1 cellular context compared by ENCODE assay signal in the genomic region with DNA sequence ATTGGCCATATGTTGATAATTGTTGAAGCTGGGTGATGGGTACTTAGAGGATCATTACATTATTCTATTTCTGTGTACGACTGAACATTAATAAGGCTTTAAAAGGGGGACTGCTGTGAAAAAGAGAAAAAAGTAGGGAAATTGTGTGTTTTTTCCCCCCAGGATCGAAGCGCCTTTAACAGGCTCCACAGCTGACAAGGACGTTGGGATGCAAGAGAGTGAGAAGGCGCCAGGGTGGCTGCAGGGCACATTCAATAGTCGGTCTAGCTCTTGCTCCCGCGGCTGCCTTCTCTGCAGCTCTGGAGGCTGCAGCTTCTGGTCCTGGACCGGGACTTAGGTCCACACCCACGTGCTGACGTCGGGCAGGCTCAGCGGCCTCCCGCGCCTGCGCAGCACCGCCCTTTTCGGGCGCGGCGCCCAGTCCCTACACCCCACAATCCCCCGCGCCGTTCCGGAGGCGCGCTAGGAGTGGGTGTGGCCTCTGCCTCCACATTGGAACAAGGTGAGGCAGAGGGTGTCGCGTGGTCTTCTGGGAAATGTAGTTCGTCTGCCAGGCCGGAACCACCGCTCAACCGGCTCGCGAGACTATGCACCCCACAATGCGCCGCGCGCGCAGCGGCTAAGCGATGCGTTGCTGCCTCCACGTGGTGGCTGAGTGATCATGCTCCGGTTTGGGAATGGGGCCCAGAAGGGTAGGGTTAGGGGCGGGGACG.
A peak's percentile ranks its signal among the peaks of the same experiment; 100 is the strongest.
TF ChIP-seq lines count a peak whose summit lies in the region.

No MANE protein-coding gene starts in this region.

TF ChIP-seq in K562, 482 proteins besides CTCF, POLR2A, EP300 and RAD21 (continued from another document and continues in another):
- TF ChIP-seq PREB (CRISPR knock-in tag; IDR thresholded peaks at IDR 0.05) (no peak), DDX20 (tag; IDR thresholded peaks at IDR 0.05; ENCODE audit: low read depth) (no peak), BCL6 (CRISPR knock-in tag; IDR thresholded peaks at IDR 0.05) (no peak), HMG20A (CRISPR knock-in tag; conservative IDR thresholded peaks at IDR 0.05) (no peak), NUFIP1 (IDR thresholded peaks at IDR 0.05; ENCODE audit: partially characterized antibody) (no peak), PPARD (CRISPR knock-in tag; IDR thresholded peaks at IDR 0.05) (no peak), L3MBTL2 (IDR thresholded peaks at IDR 0.05) (peak; percentile 76), EGR1 (conservative IDR thresholded peaks at IDR 0.05) (peak; percentile 90), GABPB1 (CRISPR knock-in tag; IDR thresholded peaks at IDR 0.05) (peak; percentile 92), HSF4 (CRISPR knock-in tag; IDR thresholded peaks at IDR 0.05; ENCODE audit: borderline replicate concordance) (no peak), STAG1 (CRISPR knock-in tag; IDR thresholded peaks at IDR 0.05; ENCODE audit: borderline replicate concordance) (peak; percentile 93), ZBTB40 (IDR thresholded peaks at IDR 0.05) (peak; percentile 59; the same call in 1 of the 2 replicates), ZBTB40 (CRISPR knock-in tag; IDR thresholded peaks at IDR 0.05) (no peak), SIX5 (IDR thresholded peaks at IDR 0.05; ENCODE audit: borderline replicate concordance in 1 of 2, insufficient read depth in 1 of 2, low read depth in 1 of 2, low read length in 2 of 2) (peak; percentile 68 to 74; a peak in 3 of 4 replicates), DIDO1 (tag; IDR thresholded peaks at IDR 0.05; ENCODE audit: low read depth) (no peak), KDM4B (IDR thresholded peaks at IDR 0.05; ENCODE audit: borderline replicate concordance in 2 of 2, low read depth in 1 of 2) (no peak), CBX3 (IDR thresholded peaks at IDR 0.05; ENCODE audit: borderline replicate concordance in 1 of 2, low read length in 2 of 2) (peak in 1 of 2 experiments; percentile 63; a peak in 1 of 3 replicates), ZNF318 (IDR thresholded peaks at IDR 0.05; ENCODE audit: borderline replicate concordance in 1 of 2, low read depth in 1 of 2) (no peak), MXI1 (IDR thresholded peaks at IDR 0.05; ENCODE audit: low read depth, low read length) (peak; percentile 45; the same call in 1 of the 2 replicates), EP400 (IDR thresholded peaks at IDR 0.05) (peak; percentile 31; the same call in 1 of the 2 replicates), ZNF780A (CRISPR knock-in tag; IDR thresholded peaks at IDR 0.05) (no peak), HNRNPL (IDR thresholded peaks at IDR 0.05; ENCODE audit: low read depth, low read length) (no peak), KAT2B (IDR thresholded peaks at IDR 0.05; ENCODE audit: low read depth, low read length) (no peak), TSC22D4 (tag; IDR thresholded peaks at IDR 0.05) (no peak), RNF2 (IDR thresholded peaks at IDR 0.05) (0 out of 2 replicates have a peak, but pooled peaks have one; percentile 46), ZEB2 (IDR thresholded peaks at IDR 0.05) (no peak)
- TF ChIP-seq, protein P1, sequence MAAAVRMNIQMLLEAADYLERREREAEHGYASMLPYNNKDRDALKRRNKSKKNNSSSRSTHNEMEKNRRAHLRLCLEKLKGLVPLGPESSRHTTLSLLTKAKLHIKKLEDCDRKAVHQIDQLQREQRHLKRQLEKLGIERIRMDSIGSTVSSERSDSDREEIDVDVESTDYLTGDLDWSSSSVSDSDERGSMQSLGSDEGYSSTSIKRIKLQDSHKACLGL (CRISPR knock-in tag; IDR thresholded peaks at IDR 0.05; ENCODE audit: borderline replicate concordance, poor library complexity, severe bottlenecking), result no peak
- TF ChIP-seq, protein P2, sequence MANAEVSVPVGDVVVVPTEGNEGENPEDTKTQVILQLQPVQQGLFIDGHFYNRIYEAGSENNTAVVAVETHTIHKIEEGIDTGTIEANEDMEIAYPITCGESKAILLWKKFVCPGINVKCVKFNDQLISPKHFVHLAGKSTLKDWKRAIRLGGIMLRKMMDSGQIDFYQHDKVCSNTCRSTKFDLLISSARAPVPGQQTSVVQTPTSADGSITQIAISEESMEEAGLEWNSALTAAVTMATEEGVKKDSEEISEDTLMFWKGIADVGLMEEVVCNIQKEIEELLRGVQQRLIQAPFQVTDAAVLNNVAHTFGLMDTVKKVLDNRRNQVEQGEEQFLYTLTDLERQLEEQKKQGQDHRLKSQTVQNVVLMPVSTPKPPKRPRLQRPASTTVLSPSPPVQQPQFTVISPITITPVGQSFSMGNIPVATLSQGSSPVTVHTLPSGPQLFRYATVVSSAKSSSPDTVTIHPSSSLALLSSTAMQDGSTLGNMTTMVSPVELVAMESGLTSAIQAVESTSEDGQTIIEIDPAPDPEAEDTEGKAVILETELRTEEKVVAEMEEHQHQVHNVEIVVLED (CRISPR knock-in tag; IDR thresholded peaks at IDR 0.05), result peak; percentile 70
- TF ChIP-seq, protein P3, sequence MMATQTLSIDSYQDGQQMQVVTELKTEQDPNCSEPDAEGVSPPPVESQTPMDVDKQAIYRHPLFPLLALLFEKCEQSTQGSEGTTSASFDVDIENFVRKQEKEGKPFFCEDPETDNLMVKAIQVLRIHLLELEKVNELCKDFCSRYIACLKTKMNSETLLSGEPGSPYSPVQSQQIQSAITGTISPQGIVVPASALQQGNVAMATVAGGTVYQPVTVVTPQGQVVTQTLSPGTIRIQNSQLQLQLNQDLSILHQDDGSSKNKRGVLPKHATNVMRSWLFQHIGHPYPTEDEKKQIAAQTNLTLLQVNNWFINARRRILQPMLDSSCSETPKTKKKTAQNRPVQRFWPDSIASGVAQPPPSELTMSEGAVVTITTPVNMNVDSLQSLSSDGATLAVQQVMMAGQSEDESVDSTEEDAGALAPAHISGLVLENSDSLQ (IDR thresholded peaks at IDR 0.05), result no peak
